In genomic region chrX:154436290-154436596, GRCh38 we compare ENCODE assay signal across 8 cellular contexts. TPM values are rescaled to one million over a fixed set of nuclear protein-coding genes. Genes with fewer than 3 reads are reported as not detected.
A peak's percentile ranks its signal among the peaks of the same experiment; 100 is the strongest.
DNase-seq lines count a peak whose midpoint lies in the region; ATAC-seq, FAIRE-seq and TF ChIP-seq lines count a peak whose summit lies in the region.

No MANE protein-coding gene starts in this region.

- no peak overlapping the region for H3K23ac ChIP-seq in mesenchymal stem cell (ENCODE audit: low read length in 2 of 2)

- H3K9me3 ChIP-seq in GM12878 (replicated peaks; ENCODE audit: control insufficient read depth, insufficient read depth, low read length) (no peaks in the 10 kb centered on the region; the same call in 2 of the 3 replicates), mesenchymal stem cell (ENCODE audit: control insufficient read depth, low read length) (no peaks in the 10 kb centered on the region)

- no peaks in the 10 kb centered on the region for H3K9me3 Mint-ChIP-seq in stimulated activated naive CD8-positive, alpha-beta T cell treated with anti-CD3 and anti-CD28 coated beads, Interleukin-15, Interleukin-2, amounts not matched to agents 100 ng/mL and 50 ng/mL, for 24 hours

- SMC1A ChIA-PET in GM12878 (lab: Charles Lee; ENCODE audit: uncharacterized antibody, unreplicated experiment): no interaction called here

- peaks cover 14% of the 10 kb centered on the region for H3K36me3 Mint-ChIP-seq in stimulated activated naive CD8-positive, alpha-beta T cell treated with anti-CD3 and anti-CD28 coated beads, Interleukin-15, Interleukin-2, amounts not matched to agents 100 ng/mL and 50 ng/mL, for 24 hours (ENCODE audit: low read depth)

- H3K4me3 ChIP-seq in GM12878: no peak overlapping the region; the same call in 1 of the 2 replicates
- peak overlapping the region; percentile 30 to 61 for H3K4me3 ChIP-seq in mesenchymal stem cell (ENCODE audit: insufficient read depth in 1 of 2, low read depth in 1 of 2, low read length in 2 of 2)

- intact Hi-C loops in GM12878 (cut with micrococcal nuclease; ENCODE audit: unreplicated experiment): loop anchor here (5.0 kb wide), 2 partner anchors 39 to 41 kb away; partner anchors contain the start of genes LAGE3 and RPL10

- in situ Hi-C loops in GM12878 (cut with MboI): no loop called here

- H3K14ac ChIP-seq in mesenchymal stem cell (ENCODE audit: low read length in 2 of 2): no peak overlapping the region

- H3K18ac ChIP-seq in mesenchymal stem cell (ENCODE audit: low read depth in 1 of 2, low read length in 2 of 2): peak overlapping the region in 1 of 2 experiments; percentile 48

- FAIRE-seq in GM12878 (lab: Jason Lieb, UNC): no peak

- H3K27me3 ChIP-seq in GM12878 (replicated peaks in 1 of 2; ENCODE audit: control insufficient read depth in 2 of 2, insufficient read depth in 2 of 2, low read length in 1 of 2) (no peaks in the 10 kb centered on the region), mesenchymal stem cell (ENCODE audit: control insufficient read depth in 1 of 2, insufficient read depth in 1 of 2, low read length in 2 of 2) (no peaks in the 10 kb centered on the region)

- peak overlapping the region; percentile 85 for H3K27ac Mint-ChIP-seq in stimulated activated naive CD8-positive, alpha-beta T cell treated with anti-CD3 and anti-CD28 coated beads, Interleukin-15, Interleukin-2, amounts not matched to agents 100 ng/mL and 50 ng/mL, for 24 hours

- BruUV-seq in GM12878 (replicated peaks; lab: Mats Ljungman, UMichigan): no TSS peak

- H4K20me1 ChIP-seq in GM12878 (ENCODE audit: control insufficient read depth, insufficient read depth): no peaks in the 10 kb centered on the region

- no peak overlapping the region for H2BK15ac ChIP-seq in mesenchymal stem cell (ENCODE audit: low read depth, poor library complexity, severe bottlenecking)

- TF ChIP-seq EP300 in GM12878 (IDR thresholded peaks at IDR 0.05; ENCODE audit: borderline replicate concordance in 1 of 2, control insufficient read depth in 1 of 2, low read depth in 2 of 2, low read length in 2 of 2): no peak

- no peaks in the 10 kb centered on the region for H3K27me3 Mint-ChIP-seq in stimulated activated naive CD8-positive, alpha-beta T cell treated with anti-CD3 and anti-CD28 coated beads, Interleukin-15, Interleukin-2, amounts not matched to agents 100 ng/mL and 50 ng/mL, for 24 hours

- H2AK5ac ChIP-seq in mesenchymal stem cell (ENCODE audit: low read length, severe bottlenecking): no peak overlapping the region

- peaks cover 10% of the 10 kb centered on the region for H3K79me1 ChIP-seq in mesenchymal stem cell (replicated peaks; ENCODE audit: low read length, poor library complexity, severe bottlenecking)

- CTCF ChIA-PET in GM12878 (lab: Yijun Ruan, JAX): no interaction called here

- DNase-seq in stimulated activated naive CD8-positive, alpha-beta T cell treated with anti-CD3 and anti-CD28 coated beads, Interleukin-15, Interleukin-2, amounts not matched to agents 100 U/mL and 50 U/mL, for 24 hours: no peak
- DNase-seq in GM12878 (ENCODE audit: low read depth, low spot score): no peak
- DNase-seq in mesenchymal stem cell: no peak
- no peak for DNase-seq in activated effector memory CD4-positive, alpha-beta T cell treated with Interleukin-2 at 50 U/mL for 16 hours
- DNase-seq in SW480 (ENCODE audit: low spot score): no peak
- no peak for DNase-seq in cerebellar cortex (ENCODE audit: low spot score)
- no peak for DNase-seq in NCI-H1417 treated with DMSO at 0.1 percent for 48 hours (lab: John Stamatoyannopoulos, UW)

- H4K8ac ChIP-seq in mesenchymal stem cell (ENCODE audit: low read length): no peak overlapping the region

- POLR2A ChIA-PET in GM12878 (lab: Charles Lee): no interaction called here

- no peak overlapping the region; the same call in 1 of the 2 replicates for H2AFZ ChIP-seq in GM12878 (ENCODE audit: control insufficient read depth, low read depth, low read length)
- no peak overlapping the region for H2AFZ ChIP-seq in mesenchymal stem cell (ENCODE audit: low read depth, low read length)

- peak overlapping the region in 1 of 2 experiments; percentile 44 for H3K4ac ChIP-seq in mesenchymal stem cell (ENCODE audit: low read depth in 1 of 2, low read length in 2 of 2)

- no peak for TF ChIP-seq POLR2A in GM12878 (IDR thresholded peaks at IDR 0.05; ENCODE audit: low read depth, low read length)

- peak overlapping the region; percentile 35; the same call in 1 of the 2 replicates for H3K4me2 ChIP-seq in GM12878 (ENCODE audit: control insufficient read depth, insufficient read depth)
- peak overlapping the region; percentile 49 for H3K4me2 ChIP-seq in mesenchymal stem cell (ENCODE audit: low read length, poor library complexity, severe bottlenecking)

- peak overlapping the region in 1 of 2 experiments; percentile 31 for H2BK12ac ChIP-seq in mesenchymal stem cell (ENCODE audit: low read length in 2 of 2)

- peak overlapping the region; percentile 70 for H3K4me3 Mint-ChIP-seq in stimulated activated naive CD8-positive, alpha-beta T cell treated with anti-CD3 and anti-CD28 coated beads, Interleukin-15, Interleukin-2, amounts not matched to agents 100 ng/mL and 50 ng/mL, for 24 hours

- no peak for ATAC-seq in stimulated activated naive CD8-positive, alpha-beta T cell treated with anti-CD3 and anti-CD28 coated beads, Interleukin-15, Interleukin-2, amounts not matched to agents 100 U/mL and 50 U/mL, for 24 hours
- ATAC-seq in GM12878: no peak

- H3K4me1 ChIP-seq in GM12878 (ENCODE audit: control insufficient read depth, insufficient read depth, low read length) (no peaks in the 10 kb centered on the region), mesenchymal stem cell (ENCODE audit: control insufficient read depth, insufficient read depth, low read depth, low read length) (peaks cover 24% of the 10 kb centered on the region)

- H3K27ac ChIP-seq in GM12878 (ENCODE audit: control insufficient read depth, insufficient read depth) (no peak overlapping the region), mesenchymal stem cell (ENCODE audit: low read length, poor library complexity, severe bottlenecking) (no peak overlapping the region)

- TF ChIP-seq RAD21 in GM12878 (IDR thresholded peaks at IDR 0.05; ENCODE audit: insufficient read depth, low read depth, low read length): no peak

- peaks cover 20% of the 10 kb centered on the region for H3K4me1 Mint-ChIP-seq in stimulated activated naive CD8-positive, alpha-beta T cell treated with anti-CD3 and anti-CD28 coated beads, Interleukin-15, Interleukin-2, amounts not matched to agents 100 ng/mL and 50 ng/mL, for 24 hours (ENCODE audit: low read depth)

- H3K9ac ChIP-seq in GM12878 (ENCODE audit: control insufficient read depth, insufficient read depth, low read length): no peak overlapping the region
- H3K9ac ChIP-seq in mesenchymal stem cell (ENCODE audit: low read length): peak overlapping the region; percentile 53

- RAD21 ChIA-PET in GM12878 (lab: Charles Lee; ENCODE audit: unreplicated experiment): no interaction called here

- H3K36me3 ChIP-seq in GM12878 (ENCODE audit: control insufficient read depth in 2 of 2, insufficient read depth in 2 of 2, low read length in 1 of 2): peaks cover 0 to 2% of the 10 kb centered on the region in 2 experiments; a peak in 1 of 4 replicates
- peaks cover 44 to 74% of the 10 kb centered on the region in 2 experiments for H3K36me3 ChIP-seq in mesenchymal stem cell (ENCODE audit: control insufficient read depth in 1 of 2, insufficient read depth in 2 of 2, low read depth in 1 of 2, low read length in 2 of 2)

- 85% methylated on average over 20 of the region's 20 CpGs for WGBS in GM12878 (ENCODE audit: insufficient coverage, insufficient replicate concordance, low lambda C conversion rate, missing lambda C conversion rate)
- WGBS in mesenchymal stem cell: 24% methylated on average over 20 of the region's 20 CpGs

- no peak overlapping the region for H4K91ac ChIP-seq in mesenchymal stem cell (ENCODE audit: low read length)

- peaks cover 21% of the 10 kb centered on the region for H3K79me2 ChIP-seq in GM12878 (ENCODE audit: control insufficient read depth, insufficient read depth, low read length)

- H2BK120ac ChIP-seq in mesenchymal stem cell (ENCODE audit: low read depth, low read length): no peak overlapping the region

- no peak for TF ChIP-seq CTCF in GM12878 (IDR thresholded peaks at IDR 0.05 in 2 of 3, conservative IDR thresholded peaks at IDR 0.05 in 1 of 3; ENCODE audit: control insufficient read depth in 2 of 3, extremely low read depth in 1 of 3, insufficient read depth in 1 of 3, low read depth in 3 of 3, low read length in 3 of 3)

- H2BK5ac ChIP-seq in mesenchymal stem cell (ENCODE audit: low read depth, low read length, poor library complexity, severe bottlenecking): no peak overlapping the region

RNA-seq across cellular contexts. Expression of gene GDI1, which starts 0.7 kb away (rescaled TPM):
- 91.6 and 109 TPM in 2 replicates for total RNA-seq in GM12878 (2013; cell fraction: nucleolus; rRNA removed)
- total RNA-seq in GM12878 (2014; rRNA removed) (46.6 and 59.9 TPM in 2 replicates), GM12878 (2014; rRNA removed; fragmentation: Illumina TruSeq; extraction: Trizol) (22.2 and 22.7 TPM in 2 replicates), GM12878 (2021) (57.9 and 61.3 TPM in 2 replicates)
- 57.8 TPM for polyA plus RNA-seq in GM12878 (2011; ENCODE audit: low read depth)
- polyA plus RNA-seq in GM12878 (2011; rRNA removed) (48.1 and 102 TPM in 2 replicates), GM12878 (2014; fragmentation: Illumina TruSeq; extraction: Trizol) (45.1 and 64.1 TPM in 2 replicates), GM12878 (2014; fragmentation: Nextera tagmentation; extraction: Ambion mirVana) (1 to 10 TPM in 1 of 2 experiments, under 1 TPM in 1; 0.92 to 4.3 TPM), GM12878 (2014; rRNA removed) (82.1 and 101 TPM in 2 replicates), GM12878 (2016; fragmentation: Nextera tagmentation; extraction: Ambion mirVana) (10 to 100 TPM; 34.5 to 39.3 TPM)
- polyA plus RNA-seq in GM12878 (2011; cell fraction: cytosol; rRNA removed): 113 and 125 TPM in 2 replicates
- polyA plus RNA-seq in GM12878 (2011; cell fraction: nucleus; rRNA removed): 509 and 553 TPM in 2 replicates
- 87.7 and 105 TPM in 2 replicates for polyA plus RNA-seq in GM12878 (2012)
- 45.4 and 61.3 TPM in 2 replicates for polyA minus RNA-seq in GM12878 (2011; rRNA and poly(A)+ RNA removed)
- 28.1 and 28.3 TPM in 2 replicates for polyA minus RNA-seq in GM12878 (2011; cell fraction: cytosol; rRNA and poly(A)+ RNA removed)
- polyA minus RNA-seq in GM12878 (2011; cell fraction: nucleus; rRNA and poly(A)+ RNA removed): 51.5 and 71.2 TPM in 2 replicates
- 109 TPM for polyA plus RNA-seq in mesenchymal stem cell (2013, experiment 1 of 2)
- polyA plus RNA-seq in mesenchymal stem cell (2013, experiment 2 of 2): 102 TPM

RNA-seq across cellular contexts. Expression of gene FAM50A, which starts 7.7 kb away (rescaled TPM):
- 24.0 and 37.5 TPM in 2 replicates for total RNA-seq in GM12878 (2013; cell fraction: nucleolus; rRNA removed)
- total RNA-seq in GM12878 (2014; rRNA removed) (25.8 and 32.1 TPM in 2 replicates), GM12878 (2014; rRNA removed; fragmentation: Illumina TruSeq; extraction: Trizol) (37.0 and 39.5 TPM in 2 replicates), GM12878 (2021) (44.3 and 46.7 TPM in 2 replicates)
- polyA plus RNA-seq in GM12878 (2011; ENCODE audit: low read depth): 36.1 TPM
- polyA plus RNA-seq in GM12878 (2011; rRNA removed) (23.0 and 30.2 TPM in 2 replicates), GM12878 (2014; fragmentation: Illumina TruSeq; extraction: Trizol) (32.9 and 43.9 TPM in 2 replicates), GM12878 (2014; fragmentation: Nextera tagmentation; extraction: Ambion mirVana) (1 to 10 TPM; 4.2 to 5.4 TPM), GM12878 (2014; rRNA removed) (45.8 and 51.3 TPM in 2 replicates), GM12878 (2016; fragmentation: Nextera tagmentation; extraction: Ambion mirVana) (10 to 100 TPM; 20.4 to 40.9 TPM)
- 28.7 and 33.2 TPM in 2 replicates for polyA plus RNA-seq in GM12878 (2011; cell fraction: cytosol; rRNA removed)
- 82.3 and 87.7 TPM in 2 replicates for polyA plus RNA-seq in GM12878 (2011; cell fraction: nucleus; rRNA removed)
- polyA plus RNA-seq in GM12878 (2012): 53.3 and 57.8 TPM in 2 replicates
- 24.0 and 28.1 TPM in 2 replicates for polyA minus RNA-seq in GM12878 (2011; rRNA and poly(A)+ RNA removed)
- polyA minus RNA-seq in GM12878 (2011; cell fraction: cytosol; rRNA and poly(A)+ RNA removed): 9.5 and 11.9 TPM in 2 replicates
- 14.5 and 24.8 TPM in 2 replicates for polyA minus RNA-seq in GM12878 (2011; cell fraction: nucleus; rRNA and poly(A)+ RNA removed)
- 129 TPM for polyA plus RNA-seq in mesenchymal stem cell (2013, experiment 1 of 2)
- polyA plus RNA-seq in mesenchymal stem cell (2013, experiment 2 of 2): 129 TPM

RNA-seq across cellular contexts. Expression of gene ATP6AP1, which starts 7.8 kb away (rescaled TPM):
- 52.6 and 58.2 TPM in 2 replicates for total RNA-seq in GM12878 (2013; cell fraction: nucleolus; rRNA removed)
- total RNA-seq in GM12878 (2014; rRNA removed) (23.0 and 25.0 TPM in 2 replicates), GM12878 (2014; rRNA removed; fragmentation: Illumina TruSeq; extraction: Trizol) (15.3 and 15.8 TPM in 2 replicates), GM12878 (2021) (31.2 and 35.7 TPM in 2 replicates)
- polyA plus RNA-seq in GM12878 (2011; ENCODE audit: low read depth): 24.9 TPM
- polyA plus RNA-seq in GM12878 (2011; rRNA removed) (20.2 and 39.8 TPM in 2 replicates), GM12878 (2014; fragmentation: Illumina TruSeq; extraction: Trizol) (19.5 and 32.8 TPM in 2 replicates), GM12878 (2014; fragmentation: Nextera tagmentation; extraction: Ambion mirVana) (1 to 10 TPM; 4.5 to 7.8 TPM), GM12878 (2014; rRNA removed) (44.2 and 45.5 TPM in 2 replicates), GM12878 (2016; fragmentation: Nextera tagmentation; extraction: Ambion mirVana) (10 to 100 TPM; 56.3 to 56.4 TPM)
- polyA plus RNA-seq in GM12878 (2011; cell fraction: cytosol; rRNA removed): 65.1 and 77.9 TPM in 2 replicates
- 59.5 and 66.5 TPM in 2 replicates for polyA plus RNA-seq in GM12878 (2011; cell fraction: nucleus; rRNA removed)
- polyA plus RNA-seq in GM12878 (2012): 33.0 and 40.6 TPM in 2 replicates
- polyA minus RNA-seq in GM12878 (2011; rRNA and poly(A)+ RNA removed): 32.0 and 52.5 TPM in 2 replicates
- polyA minus RNA-seq in GM12878 (2011; cell fraction: cytosol; rRNA and poly(A)+ RNA removed): 18.3 and 26.7 TPM in 2 replicates
- polyA minus RNA-seq in GM12878 (2011; cell fraction: nucleus; rRNA and poly(A)+ RNA removed): 11.2 and 13.9 TPM in 2 replicates
- polyA plus RNA-seq in mesenchymal stem cell (2013, experiment 1 of 2): 157 TPM
- 156 TPM for polyA plus RNA-seq in mesenchymal stem cell (2013, experiment 2 of 2)

RNA-seq across cellular contexts. Expression of gene PLXNA3, which starts 21.8 kb away (rescaled TPM):
- 41.6 and 54.9 TPM in 2 replicates for total RNA-seq in GM12878 (2013; cell fraction: nucleolus; rRNA removed)
- 2.7 and 3.6 TPM in 2 replicates for total RNA-seq in GM12878 (2014; rRNA removed)
- 3.3 and 3.7 TPM in 2 replicates for total RNA-seq in GM12878 (2014; rRNA removed; fragmentation: Illumina TruSeq; extraction: Trizol)
- total RNA-seq in GM12878 (2021): 19.2 and 26.8 TPM in 2 replicates
- polyA plus RNA-seq in GM12878 (2011; ENCODE audit: low read depth): 10.4 TPM
- polyA plus RNA-seq in GM12878 (2011; rRNA removed): 3.2 and 11.0 TPM in 2 replicates
- polyA plus RNA-seq in GM12878 (2011; cell fraction: cytosol; rRNA removed): 6.7 and 10.4 TPM in 2 replicates
- polyA plus RNA-seq in GM12878 (2011; cell fraction: nucleus; rRNA removed): 220 and 271 TPM in 2 replicates
- polyA plus RNA-seq in GM12878 (2012): 33.0 and 34.0 TPM in 2 replicates
- polyA plus RNA-seq in GM12878 (2014; fragmentation: Illumina TruSeq; extraction: Trizol): 4.8 and 10.8 TPM in 2 replicates
- polyA plus RNA-seq in GM12878 (2014; fragmentation: Nextera tagmentation; extraction: Ambion mirVana): under 1 TPM; 0.26 to 0.32 TPM
- polyA plus RNA-seq in GM12878 (2014; rRNA removed): 14.5 and 20.1 TPM in 2 replicates
- 1 to 10 TPM; 3.0 to 3.4 TPM for polyA plus RNA-seq in GM12878 (2016; fragmentation: Nextera tagmentation; extraction: Ambion mirVana)
- 8.2 and 8.3 TPM in 2 replicates for polyA minus RNA-seq in GM12878 (2011; rRNA and poly(A)+ RNA removed)
- polyA minus RNA-seq in GM12878 (2011; cell fraction: cytosol; rRNA and poly(A)+ RNA removed): 3.1 and 5.4 TPM in 2 replicates
- 38.1 and 60.4 TPM in 2 replicates for polyA minus RNA-seq in GM12878 (2011; cell fraction: nucleus; rRNA and poly(A)+ RNA removed)
- 50.5 TPM for polyA plus RNA-seq in mesenchymal stem cell (2013, experiment 1 of 2)
- 47.0 TPM for polyA plus RNA-seq in mesenchymal stem cell (2013, experiment 2 of 2)

RNA-seq across cellular contexts. Expression of gene TAFAZZIN, which starts 24.9 kb away (rescaled TPM):
- 53.3 and 55.8 TPM in 2 replicates for total RNA-seq in GM12878 (2013; cell fraction: nucleolus; rRNA removed)
- total RNA-seq in GM12878 (2014; rRNA removed): 25.3 and 31.3 TPM in 2 replicates
- 14.2 and 15.3 TPM in 2 replicates for total RNA-seq in GM12878 (2014; rRNA removed; fragmentation: Illumina TruSeq; extraction: Trizol)
- 37.0 and 39.2 TPM in 2 replicates for total RNA-seq in GM12878 (2021)
- polyA plus RNA-seq in GM12878 (2011; ENCODE audit: low read depth): 19.4 TPM
- 15.7 and 20.0 TPM in 2 replicates for polyA plus RNA-seq in GM12878 (2011; rRNA removed)
- 27.0 and 29.1 TPM in 2 replicates for polyA plus RNA-seq in GM12878 (2011; cell fraction: cytosol; rRNA removed)
- 183 and 209 TPM in 2 replicates for polyA plus RNA-seq in GM12878 (2011; cell fraction: nucleus; rRNA removed)
- 30.8 and 43.7 TPM in 2 replicates for polyA plus RNA-seq in GM12878 (2012)
- 21.8 and 22.6 TPM in 2 replicates for polyA plus RNA-seq in GM12878 (2014; fragmentation: Illumina TruSeq; extraction: Trizol)
- 1 to 10 TPM in 1 of 2 experiments, under 1 TPM in 1; 0.71 to 1.4 TPM for polyA plus RNA-seq in GM12878 (2014; fragmentation: Nextera tagmentation; extraction: Ambion mirVana)
- 43.1 and 50.4 TPM in 2 replicates for polyA plus RNA-seq in GM12878 (2014; rRNA removed)
- polyA plus RNA-seq in GM12878 (2016; fragmentation: Nextera tagmentation; extraction: Ambion mirVana): 10 to 100 TPM; 25.0 to 31.6 TPM
- 9.9 and 12.2 TPM in 2 replicates for polyA minus RNA-seq in GM12878 (2011; rRNA and poly(A)+ RNA removed)
- polyA minus RNA-seq in GM12878 (2011; cell fraction: cytosol; rRNA and poly(A)+ RNA removed): 9.1 and 10.7 TPM in 2 replicates
- 26.0 and 36.0 TPM in 2 replicates for polyA minus RNA-seq in GM12878 (2011; cell fraction: nucleus; rRNA and poly(A)+ RNA removed)
- polyA plus RNA-seq in mesenchymal stem cell (2013, experiment 1 of 2): 15.9 TPM
- 14.1 TPM for polyA plus RNA-seq in mesenchymal stem cell (2013, experiment 2 of 2)
